21 cellular contexts compared by ENCODE assay signal in the genomic region with DNA sequence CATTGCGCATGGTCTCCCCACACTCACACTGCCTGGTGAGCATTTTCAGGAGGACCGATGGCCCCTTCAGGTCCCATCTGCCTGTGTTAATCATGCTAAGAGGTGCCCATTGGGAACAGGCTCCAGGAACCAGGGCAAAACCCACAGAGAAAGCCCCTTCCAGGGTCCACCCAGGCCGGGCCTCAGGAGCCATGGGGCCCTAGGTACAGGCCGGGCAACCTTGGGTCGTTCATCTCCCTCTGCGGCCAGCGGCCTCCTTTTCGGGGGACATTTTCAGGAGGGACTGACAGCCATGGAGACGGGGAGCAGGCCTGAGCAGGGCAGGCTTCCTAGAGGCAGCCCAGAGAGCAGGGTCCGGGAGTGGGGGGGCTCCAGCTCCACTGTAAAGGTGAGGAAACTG.
DNase-seq lines count a peak whose midpoint lies in the region; ATAC-seq and TF ChIP-seq lines count a peak whose summit lies in the region.
"Had no signal": no experiment of that assay in that cellular context is flagged by ENCODE, and none has a peak within 500 bp of the region (broad histone marks: within the 10 kb centered on the region; RNA-seq: fewer than 3 reads in every experiment).

No MANE protein-coding gene starts in this region.

- no peak for TF ChIP-seq POLR2A in stomach (IDR thresholded peaks at IDR 0.05)

- CTCF ChIA-PET in mammary epithelial cell (lab: Charles Lee; ENCODE audit: low non-redundant PET): no interaction called here

- no peak overlapping the region for H3K9ac ChIP-seq in mammary epithelial cell (ENCODE audit: insufficient read depth, low read length)
- H3K9ac ChIP-seq: BLaER1 had no signal

- H3K27me3 ChIP-seq in right atrium auricular region: no peaks in the 10 kb centered on the region
- H3K27me3 ChIP-seq in stomach: no peaks in the 10 kb centered on the region
- no peaks in the 10 kb centered on the region for H3K27me3 ChIP-seq in mammary epithelial cell (ENCODE audit: insufficient read depth, low read length)
- peaks cover 0 to 10% of the 10 kb centered on the region in 2 donors for H3K27me3 ChIP-seq in tibial artery
- H3K27me3 ChIP-seq: BLaER1 had no signal

- H3K4me1 ChIP-seq in right atrium auricular region (no peaks in the 10 kb centered on the region), stomach (peaks cover 0 to 5% (median 0%) of the 10 kb centered on the region in 4 donors), mammary epithelial cell (ENCODE audit: insufficient read depth, low read length) (no peaks in the 10 kb centered on the region), tibial artery (no peaks in the 10 kb centered on the region)
- H3K4me1 ChIP-seq: BLaER1 had no signal

- H3K36me3 ChIP-seq in right atrium auricular region (no peaks in the 10 kb centered on the region), stomach (no peaks in the 10 kb centered on the region), mammary epithelial cell (ENCODE audit: insufficient read depth, low read length) (no peaks in the 10 kb centered on the region), tibial artery (no peaks in the 10 kb centered on the region)
- H3K36me3 ChIP-seq: BLaER1 had no signal

- H3K4me2 ChIP-seq in mammary epithelial cell (ENCODE audit: insufficient read depth, low read depth, low read length): no peak overlapping the region
- H3K4me2 ChIP-seq: BLaER1, PC-9 had no signal

- intact Hi-C loops in left cardiac atrium (cut with DNase I) (no loop called here), stomach (cut with DNase I; ENCODE audit: low total_unique reads) (no loop called here), mammary epithelial cell (cut with micrococcal nuclease) (no loop called here), tibial artery (cut with DNase I; ENCODE audit: low total_unique reads) (no loop called here)

- no peak overlapping the region for H2AFZ ChIP-seq in mammary epithelial cell (ENCODE audit: low read depth, low read length)
- H2AFZ ChIP-seq: PC-9 had no signal

- dilution Hi-C loops in mammary epithelial cell (cut with HindIII; ENCODE audit: low sequenced_read_pairs): no loop called here

- no peak for TF ChIP-seq CTCF in right atrium auricular region (IDR thresholded peaks at IDR 0.05)
- TF ChIP-seq CTCF in stomach (IDR thresholded peaks at IDR 0.05): no peak
- TF ChIP-seq CTCF in mammary epithelial cell (conservative IDR thresholded peaks at IDR 0.05 in 1 of 2, IDR thresholded peaks at IDR 0.05 in 1 of 2; ENCODE audit: extremely low read depth in 1 of 2, insufficient read depth in 1 of 2, low read depth in 1 of 2, low read length in 2 of 2): no peak
- TF ChIP-seq CTCF in tibial artery (IDR thresholded peaks at IDR 0.05): no peak

- in situ Hi-C loops in mammary epithelial cell (cut with MboI; ENCODE audit: low sequenced_read_pairs in 2 of 2): no loop called here

- H3K4me3 ChIP-seq in right atrium auricular region: no peak overlapping the region
- H3K4me3 ChIP-seq in stomach: no peak overlapping the region
- no peak overlapping the region for H3K4me3 ChIP-seq in mammary epithelial cell (replicated peaks in 1 of 3; ENCODE audit: insufficient read depth in 1 of 3, low read depth in 2 of 3, low read length in 3 of 3)
- no peak overlapping the region for H3K4me3 ChIP-seq in tibial artery
- H3K4me3 ChIP-seq: BLaER1, PC-9 had no signal

- WGBS in stomach, 5 donors: 0 to 100% (median 84%) methylated on average over 1 to 10 of the region's 10 CpGs
- 63% methylated on average over 9 of the region's 10 CpGs for WGBS in mammary epithelial cell (ENCODE audit: low coverage, missing lambda C conversion rate)

- H3K9me3 ChIP-seq in right atrium auricular region: no peaks in the 10 kb centered on the region
- H3K9me3 ChIP-seq in stomach: no peaks in the 10 kb centered on the region
- no peaks in the 10 kb centered on the region for H3K9me3 ChIP-seq in mammary epithelial cell (replicated peaks; ENCODE audit: insufficient read depth, low read length)
- H3K9me3 ChIP-seq in tibial artery: no peaks in the 10 kb centered on the region

- no peak overlapping the region for H3K27ac ChIP-seq in right atrium auricular region
- H3K27ac ChIP-seq in stomach: no peak overlapping the region
- H3K27ac ChIP-seq in mammary epithelial cell (ENCODE audit: insufficient read depth, low read depth, low read length): no peak overlapping the region
- H3K27ac ChIP-seq in tibial artery: no peak overlapping the region
- H3K27ac ChIP-seq: BLaER1, PC-9 had no signal

- ATAC-seq in left cardiac atrium: no peak

- no peaks in the 10 kb centered on the region for H3K79me2 ChIP-seq in mammary epithelial cell (ENCODE audit: insufficient read depth, low read length)

- BruUV-seq in mammary epithelial cell (replicated peaks; lab: Mats Ljungman, UMichigan): no TSS peak

- H4K20me1 ChIP-seq in mammary epithelial cell (ENCODE audit: insufficient read depth, low read length): no peaks in the 10 kb centered on the region
- H4K20me1 ChIP-seq: BLaER1 had no signal

- DNase-seq in right atrium auricular region (ENCODE audit: low spot score) (peak; percentile 34), left cardiac atrium (no peak), islet precursor cell (peak; percentile 49), stomach (peak; percentile 17), mammary epithelial cell (no peak), NCI-H446 treated with DMSO at 0.1 percent for 48 hours (lab: John Stamatoyannopoulos, UW) (no peak), tibial artery (no peak)
- DNase-seq: CD4-positive, CD25-positive, alpha-beta regulatory T cell; DMS153; DND-41; KBM-7; MV-4-11; NCI-H1105 treated with DMSO at 0.1 percent for 48 hours; NCI-H146; NCI-H1930; NCI-H446; NCI-H526; PC-9; Right ventricle myocardium superior; RPMI8226 had no signal

- TF ChIP-seq EP300 in stomach (IDR thresholded peaks at IDR 0.05): no peak

Comparison
In these comparisons a context has a peak if more than half of its experiments do, and no peak if none do; other contexts are left out.
1. DNase-seq: peak in right atrium auricular region (single experiment), islet precursor cell (single experiment) and stomach (single experiment); none in left cardiac atrium (single experiment), mammary epithelial cell (single experiment), NCI-H446 treated with DMSO at 0.1 percent for 48 hours (single experiment) and tibial artery (0 of 2).